In the genomic region with DNA sequence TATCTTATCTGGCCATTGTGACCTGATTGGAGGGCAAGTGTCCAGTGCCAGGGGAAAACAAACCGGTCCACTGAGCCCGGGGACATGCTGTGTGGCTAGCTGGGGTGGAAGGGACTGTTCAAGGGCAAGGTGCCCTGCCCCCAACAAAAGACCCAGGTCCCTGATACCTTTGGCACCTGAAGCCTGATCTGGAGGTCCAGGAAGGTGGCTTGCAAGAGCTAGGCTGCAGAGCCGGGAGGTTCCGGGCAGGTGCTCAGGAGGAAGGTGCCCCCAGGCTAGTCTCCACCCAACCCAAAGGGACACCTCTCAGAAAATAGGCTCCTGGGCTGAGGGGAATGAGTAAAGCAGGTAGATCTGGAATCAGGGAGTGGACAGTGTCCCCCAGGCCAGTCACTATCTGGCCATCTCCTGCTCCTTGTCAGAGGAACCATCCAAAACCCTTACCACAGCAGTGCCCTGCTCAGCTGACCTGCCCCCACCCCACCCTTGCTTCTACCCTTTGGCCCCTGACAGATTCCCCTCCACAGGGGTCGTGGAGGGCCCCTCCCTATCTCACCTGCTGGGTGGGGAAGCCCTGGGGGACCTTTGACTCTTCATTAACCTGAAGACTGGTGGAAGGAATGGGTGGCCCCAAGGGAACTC, we compare ENCODE assay signal across 14 cellular contexts. TPM values are rescaled to one million over a fixed set of nuclear protein-coding genes. Genes with fewer than 3 reads are reported as not detected.
A peak's percentile ranks its signal among the peaks of the same experiment; 100 is the strongest.
DNase-seq lines count a peak whose midpoint lies in the region; ATAC-seq, FAIRE-seq and TF ChIP-seq lines count a peak whose summit lies in the region.
"Had no signal": no experiment of that assay in that cellular context is flagged by ENCODE, and none has a peak within 500 bp of the region (broad histone marks: within the 10 kb centered on the region; RNA-seq: fewer than 3 reads in every experiment).

No MANE protein-coding gene starts in this region.

- peaks cover 23% of the 10 kb centered on the region for H3K36me3 ChIP-seq in astrocyte (ENCODE audit: insufficient read depth, low read length)

- POLR2A ChIA-PET in CD4-positive, alpha-beta T cell (lab: Charles Lee), result interaction anchor here (0.6 to 3.7 kb wide), 14 partner anchors 10 to 1008 kb away, joined by 3 to 35 read pairs (median 6); a partner anchor contains a TSS
- POLR2A ChIA-PET in naive thymus-derived CD8-positive, alpha-beta T cell (lab: Charles Lee), result interaction anchor here (0.8 to 14.1 kb wide), 6 partner anchors 12 to 112 kb away, joined by 3 to 231 read pairs (median 35); a partner anchor contains a TSS

- H3K36me3 Mint-ChIP-seq in CD4-positive, alpha-beta T cell (ENCODE audit: low read depth), result peaks cover 80% of the 10 kb centered on the region
- H3K36me3 Mint-ChIP-seq in IgD-negative memory B cell (peaks cover 2% of the 10 kb centered on the region), astrocyte (ENCODE audit: low read depth, unreplicated experiment) (peaks cover 19% of the 10 kb centered on the region)
- peaks cover 0 to 72% (median 13%) of the 10 kb centered on the region in 3 donors for H3K36me3 Mint-ChIP-seq in naive thymus-derived CD8-positive, alpha-beta T cell

- H3K27me3 ChIP-seq in CD4-positive, alpha-beta T cell (ENCODE audit: control insufficient read depth, insufficient read depth, low read length), result no peaks in the 10 kb centered on the region
- H3K27me3 ChIP-seq in astrocyte (ENCODE audit: insufficient read depth, low read length), result no peaks in the 10 kb centered on the region
- H3K27me3 ChIP-seq: BLaER1 had no signal

- DNase-seq in CD4-positive, alpha-beta T cell, result no peak
- DNase-seq in astrocyte (ENCODE audit: low read depth) (no peak), SIG-M5 treated with dmso at 0.1 percent for 504 hours (lab: John Stamatoyannopoulos, UW; ENCODE audit: unreplicated experiment) (no peak), COLO668 (lab: John Stamatoyannopoulos, UW; ENCODE audit: unreplicated experiment) (no peak)
- DNase-seq in naive thymus-derived CD8-positive, alpha-beta T cell, result no peak
- DNase-seq in activated CD8-positive, alpha-beta memory T cell treated with anti-CD3 and anti-CD28 coated beads, Interleukin-2, amount 50 U/mL, for 48 hours, result no peak
- DNase-seq: GF-D8 had no signal

- no peak overlapping the region for H2AFZ ChIP-seq in astrocyte (ENCODE audit: low read depth, low read length)

- no peak overlapping the region for H3K4me3 ChIP-seq in astrocyte (ENCODE audit: insufficient read depth, low read depth, low read length)
- H3K4me3 ChIP-seq: BLaER1 had no signal

- H3K27me3 Mint-ChIP-seq in CD4-positive, alpha-beta T cell, result no peaks in the 10 kb centered on the region
- H3K27me3 Mint-ChIP-seq in IgD-negative memory B cell (no peaks in the 10 kb centered on the region), astrocyte (ENCODE audit: low read depth, unreplicated experiment) (no peaks in the 10 kb centered on the region)
- no peaks in the 10 kb centered on the region for H3K27me3 Mint-ChIP-seq in naive thymus-derived CD8-positive, alpha-beta T cell

- H3K27ac ChIP-seq in CD4-positive, alpha-beta T cell (ENCODE audit: low read depth, low read length), result no peak overlapping the region
- H3K27ac ChIP-seq in astrocyte (ENCODE audit: low read depth, low read length), result no peak overlapping the region
- H3K27ac ChIP-seq: BLaER1 had no signal

- intact Hi-C loops in CD4-positive, alpha-beta T cell (cut with DNase I, micrococcal nuclease), result loop anchor here (1.0 kb wide), 2 partner anchors 26 to 113 kb away; no protein-coding TSS in a partner anchor

- peaks cover 30% of the 10 kb centered on the region for H3K4me1 Mint-ChIP-seq in CD4-positive, alpha-beta T cell (ENCODE audit: low read depth)
- H3K4me1 Mint-ChIP-seq in IgD-negative memory B cell (peaks cover 11 to 13% (median 12%) of the 10 kb centered on the region in 3 donors), astrocyte (ENCODE audit: low read depth, unreplicated experiment) (peaks cover 23% of the 10 kb centered on the region)
- peaks cover 26 to 35% (median 32%) of the 10 kb centered on the region in 4 donors for H3K4me1 Mint-ChIP-seq in naive thymus-derived CD8-positive, alpha-beta T cell

- no peaks in the 10 kb centered on the region for H3K9me3 Mint-ChIP-seq in CD4-positive, alpha-beta T cell
- no peaks in the 10 kb centered on the region for H3K9me3 Mint-ChIP-seq in IgD-negative memory B cell
- no peaks in the 10 kb centered on the region for H3K9me3 Mint-ChIP-seq in astrocyte (ENCODE audit: unreplicated experiment)
- H3K9me3 Mint-ChIP-seq in naive thymus-derived CD8-positive, alpha-beta T cell, result no peaks in the 10 kb centered on the region

- H3K4me2 ChIP-seq in astrocyte (ENCODE audit: low read length), result no peak overlapping the region
- H3K4me2 ChIP-seq: BLaER1 had no signal

- H4K20me1 ChIP-seq in astrocyte (ENCODE audit: insufficient read depth, low read length), result peaks cover 50% of the 10 kb centered on the region

- peaks cover 16% of the 10 kb centered on the region for H3K4me1 ChIP-seq in astrocyte (ENCODE audit: insufficient read depth, low read length)

- H3K27ac Mint-ChIP-seq in CD4-positive, alpha-beta T cell, result peak overlapping the region; percentile 81
- H3K27ac Mint-ChIP-seq in IgD-negative memory B cell, result peak overlapping the region in 2 of 3 donors; percentile 47 to 97
- H3K27ac Mint-ChIP-seq in astrocyte (ENCODE audit: unreplicated experiment), result peak overlapping the region; percentile 41
- peak overlapping the region; percentile 43 to 91 (median 84) for H3K27ac Mint-ChIP-seq in naive thymus-derived CD8-positive, alpha-beta T cell

- H3K79me2 ChIP-seq in astrocyte (ENCODE audit: insufficient read depth, low read length), result peaks cover 10% of the 10 kb centered on the region

- no peaks in the 10 kb centered on the region for H3K9me3 ChIP-seq in CD4-positive, alpha-beta T cell (ENCODE audit: control insufficient read depth, low read length)
- no peaks in the 10 kb centered on the region for H3K9me3 ChIP-seq in astrocyte (ENCODE audit: insufficient read depth, low read depth, low read length)
- H3K9me3 ChIP-seq: BLaER1 had no signal

- no peak for FAIRE-seq in astrocyte (lab: Jason Lieb, UNC)

- no peak for TF ChIP-seq CTCF in CD4-positive, alpha-beta T cell (IDR thresholded peaks at IDR 0.05)
- no peak for TF ChIP-seq CTCF in astrocyte (IDR thresholded peaks at IDR 0.05; ENCODE audit: insufficient read depth, low read depth, low read length)

- H3K9ac ChIP-seq in astrocyte (ENCODE audit: low read length), result no peak overlapping the region
- H3K9ac ChIP-seq: BLaER1 had no signal

- no peak overlapping the region for H3K4me3 Mint-ChIP-seq in CD4-positive, alpha-beta T cell
- H3K4me3 Mint-ChIP-seq in IgD-negative memory B cell (peak overlapping the region in 1 of 4 donors; percentile 85), astrocyte (ENCODE audit: unreplicated experiment) (peak overlapping the region; percentile 14)
- H3K4me3 Mint-ChIP-seq in naive thymus-derived CD8-positive, alpha-beta T cell, result no peak overlapping the region

- peak; percentile 8 for ATAC-seq in CD4-positive, alpha-beta T cell (ENCODE audit: poor library complexity)
- ATAC-seq in naive thymus-derived CD8-positive, alpha-beta T cell, result peak in 1 of 2 donors; percentile 22
- no peak for ATAC-seq in HG02840 (IDR thresholded peaks at IDR 0.05; ENCODE audit: low FRiP score, unreplicated experiment)

- CTCF ChIA-PET in CD4-positive, alpha-beta T cell (lab: Charles Lee), result interaction anchor here (1.2 to 3.2 kb wide), 10 partner anchors 10 to 112 kb away, joined by 3 to 39 read pairs (median 10); a partner anchor contains a TSS

RNA-seq across cellular contexts. Expression of a gene that starts 6.2 kb away (rescaled TPM):
- total RNA-seq in CD4-positive, alpha-beta T cell, result 10 to 100 TPM; 34.6 to 38.2 TPM
- 24.5 TPM for polyA plus RNA-seq in IgD-negative memory B cell
- total RNA-seq in astrocyte, result 58.4 and 61.8 TPM in 2 replicates
- total RNA-seq in naive thymus-derived CD8-positive, alpha-beta T cell, result 10 to 100 TPM; 66.5 to 71.5 TPM
- polyA plus RNA-seq in naive thymus-derived CD8-positive, alpha-beta T cell, result 10 to 100 TPM in 2 of 3 donors, 1 to 10 TPM in 1; 9.8 to 28.3 (median 20.2) TPM

RNA-seq across cellular contexts. Expression of a gene that starts 21.5 kb away (rescaled TPM):
- total RNA-seq in CD4-positive, alpha-beta T cell, result 10 to 100 TPM; 68.4 to 72.4 TPM
- 177 TPM for polyA plus RNA-seq in IgD-negative memory B cell
- total RNA-seq in astrocyte, result 27.9 and 36.3 TPM in 2 replicates
- 100 to 1,000 TPM; 158 to 164 TPM for total RNA-seq in naive thymus-derived CD8-positive, alpha-beta T cell
- polyA plus RNA-seq in naive thymus-derived CD8-positive, alpha-beta T cell, result 100 to 1,000 TPM; 277 to 351 (median 324) TPM

RNA-seq across cellular contexts. Expression of a gene that starts 32.9 kb away (rescaled TPM):
- total RNA-seq in CD4-positive, alpha-beta T cell, result 10 to 100 TPM; 19.0 to 21.1 TPM
- 76.5 TPM for polyA plus RNA-seq in IgD-negative memory B cell
- total RNA-seq in astrocyte, result 0.77 TPM in 1 of 2 replicates, not detected in the other
- 10 to 100 TPM; 34.0 to 35.9 TPM for total RNA-seq in naive thymus-derived CD8-positive, alpha-beta T cell
- 100 to 1,000 TPM in 1 of 3 donors, 10 to 100 TPM in 2; 55.3 to 108 (median 76.0) TPM for polyA plus RNA-seq in naive thymus-derived CD8-positive, alpha-beta T cell
- total RNA-seq: glomerular endothelial cell had no signal

RNA-seq across cellular contexts. Expression of a gene that starts 57.3 kb away (rescaled TPM):
- total RNA-seq in CD4-positive, alpha-beta T cell, result 1 to 10 TPM in 1 of 2 experiments, under 1 TPM in 1; 0.39 to 1.0 TPM
- not detected for polyA plus RNA-seq in IgD-negative memory B cell
- total RNA-seq in astrocyte, result not detected in 2 replicates
- under 1 TPM in 1 of 2 experiments, not detected in 1; 0.36 TPM for total RNA-seq in naive thymus-derived CD8-positive, alpha-beta T cell
- not detected for polyA plus RNA-seq in naive thymus-derived CD8-positive, alpha-beta T cell
- total RNA-seq: glomerular endothelial cell, left ventricle myocardium superior, NCI-H460, pulmonary artery endothelial cell had no signal

Comparison
In these comparisons a context has a peak if more than half of its experiments do, and no peak if none do; other contexts are left out.
1. RNA of a gene that starts 32.9 kb away (total RNA-seq): 34.0 to 35.9 TPM in naive thymus-derived CD8-positive, alpha-beta T cell and 19.0 to 21.1 TPM in CD4-positive, alpha-beta T cell; 0.77 TPM in astrocyte; every median in the first group is over 10 times any median in the second.
2. Peak in every context shown above with its lines, with median percentiles within 50 percentile points of each other: H3K27ac Mint-ChIP-seq.